8 cellular contexts compared by ENCODE assay signal in genomic region chr5:132293066-132293991, GRCh38. TPM values are rescaled to one million over a fixed set of nuclear protein-coding genes. Genes with fewer than 3 reads are reported as not detected.
A peak's percentile ranks its signal among the peaks of the same experiment; 100 is the strongest.
DNase-seq lines count a peak whose midpoint lies in the region; ATAC-seq and TF ChIP-seq lines count a peak whose summit lies in the region.

No MANE protein-coding gene starts in this region.

- WGBS in spleen, 5 donors = 2 to 5% (median 3%) methylated on average over 34 to 50 of the region's 50 CpGs

- H3K27me3 ChIP-seq in spleen (replicated peaks in 1 of 7) = peaks cover 0 to 37% (median 5%) of the 10 kb centered on the region in 7 donors

- TF ChIP-seq POLR2A in spleen (IDR thresholded peaks at IDR 0.05) = no peak

- no peaks in the 10 kb centered on the region for H3K9me3 Mint-ChIP-seq in activated B cell treated with CpG ODN at 0.5 μM for 24 hours

- POLR2A ChIA-PET in AG04449 (lab: Yijun Ruan, JAX) (interaction anchor here (0.8 to 2.0 kb wide), 12 partner anchors 10 to 133 kb away, joined by 3 to 10 read pairs (median 4); partner anchors contain the start of genes P4HA2 and SLC22A5), activated B cell treated with CpG ODN at 0.5 μM for 24 hours (lab: Charles Lee) (interaction anchor here (1.0 to 2.3 kb wide), 7 partner anchors 24 to 203 kb away, joined by 3 to 18 read pairs (median 9); partner anchors contain the start of genes IRF1 and SLC22A5)

- peaks cover 15% of the 10 kb centered on the region for H3K4me1 Mint-ChIP-seq in activated B cell treated with CpG ODN at 0.5 μM for 24 hours

- ATAC-seq in GM18873 (IDR thresholded peaks at IDR 0.05; ENCODE audit: low FRiP score, unreplicated experiment) = peak; percentile 28
- ATAC-seq in HG03175 (IDR thresholded peaks at IDR 0.05; ENCODE audit: unreplicated experiment) = peak; percentile 40
- ATAC-seq in activated B cell treated with CpG ODN at 0.5 μM for 24 hours (ENCODE audit: low read depth) = peak; percentile 43

- H3K27me3 Mint-ChIP-seq in activated B cell treated with CpG ODN at 0.5 μM for 24 hours = peaks cover 34% of the 10 kb centered on the region

- peaks cover 8 to 68% (median 31%) of the 10 kb centered on the region in 6 donors for H3K4me1 ChIP-seq in spleen

- no peaks in the 10 kb centered on the region for H3K36me3 ChIP-seq in spleen

- DNase-seq in AG04449 (ENCODE audit: low read depth, low spot score) (peak; percentile 36), NCI-H2227 treated with DMSO at 0.1 percent for 48 hours (lab: John Stamatoyannopoulos, UW) (peak; percentile 74), activated B cell treated with CpG ODN at 0.5 μM for 24 hours (peak; percentile 56), caudate nucleus (lab: John Stamatoyannopoulos, UW) (peak in 59 of 61 donors; percentile 53 to 94 (median 84)), islet precursor cell (peak; percentile 96), spleen (peak; percentile 93)

- H3K27ac Mint-ChIP-seq in activated B cell treated with CpG ODN at 0.5 μM for 24 hours = peak overlapping the region; percentile 76

- peak; percentile 22 for TF ChIP-seq CTCF in AG04449 (IDR thresholded peaks at IDR 0.05; ENCODE audit: insufficient read depth, low read length, missing control alignments)
- no peak for TF ChIP-seq CTCF in activated B cell treated with CpG ODN at 0.5 μM for 24 hours (IDR thresholded peaks at IDR 0.05)
- TF ChIP-seq CTCF in spleen (IDR thresholded peaks at IDR 0.05 in 8 of 11, conservative IDR thresholded peaks at IDR 0.05 in 3 of 11) = peak in 2 of 11 experiments; percentile 20 to 26

- H3K36me3 Mint-ChIP-seq in activated B cell treated with CpG ODN at 0.5 μM for 24 hours (ENCODE audit: low read depth) = no peaks in the 10 kb centered on the region

- H3K9me3 ChIP-seq in spleen = no peaks in the 10 kb centered on the region

- intact Hi-C loops in activated B cell treated with CpG ODN at 0.5 μM for 24 hours (cut with micrococcal nuclease) = loop anchor here (5.0 kb wide), 4 partner anchors 56 to 656 kb away; partner anchors contain the start of gene RAPGEF6
- intact Hi-C loops in spleen (cut with DNase I; ENCODE audit: low total_unique reads) = no loop called here

- peak overlapping the region; percentile 97 for H3K27ac ChIP-seq in caudate nucleus (ENCODE audit: low read depth, low read length)
- H3K27ac ChIP-seq in spleen = peak overlapping the region; percentile 80 to 98 (median 95)

- CTCF ChIA-PET in AG04449 (lab: Yijun Ruan, JAX) = interaction anchor here (0.6 to 4.3 kb wide), 14 partner anchors 11 to 208 kb away, joined by 3 to 28 read pairs (median 4); no protein-coding TSS in a partner anchor
- CTCF ChIA-PET in activated B cell treated with CpG ODN at 0.5 μM for 24 hours (lab: Charles Lee) = interaction anchor here (1.3 to 2.0 kb wide), 4 partner anchors 21 to 527 kb away, joined by 3 to 8 read pairs (median 6); partner anchors contain the start of gene SLC22A5

- peak overlapping the region; percentile 87 for H3K4me3 Mint-ChIP-seq in activated B cell treated with CpG ODN at 0.5 μM for 24 hours

- peak overlapping the region; percentile 72 for H3K4me3 ChIP-seq in AG04449 (ENCODE audit: low read depth, low read length)
- H3K4me3 ChIP-seq in spleen = peak overlapping the region; percentile 59 to 77 (median 64)

RNA-seq across cellular contexts. Expression of gene SLC22A4, which starts 0.9 kb away (rescaled TPM):
- total RNA-seq in activated B cell treated with CpG ODN at 0.5 μM for 24 hours (not detected in 2 replicates), spleen (10 to 100 TPM in 4 of 7 donors, 1 to 10 TPM in 3; 6.3 to 25.1 (median 11.5) TPM)
- polyA plus RNA-seq in spleen = 1 to 10 TPM in 2 of 3 donors, under 1 TPM in 1; 0.47 to 2.3 (median 1.7) TPM

RNA-seq across cellular contexts. Expression of gene PDLIM4, which starts 35.8 kb away (rescaled TPM):
- total RNA-seq in activated B cell treated with CpG ODN at 0.5 μM for 24 hours (not detected in 2 replicates), spleen (10 to 100 TPM in 1 of 7 donors, 1 to 10 TPM in 6; 3.5 to 17.4 (median 9.0) TPM)
- 10 to 100 TPM in 1 of 3 donors, 1 to 10 TPM in 2; 7.5 to 16.9 (median 9.0) TPM for polyA plus RNA-seq in spleen

Comparison
In these comparisons a context has a peak if more than half of its experiments do, and no peak if none do; other contexts are left out.
1. Peak in every context shown above with its lines: DNase-seq, ATAC-seq, H3K4me3 ChIP-seq and H3K27ac ChIP-seq.
2. DNase-seq: peak in every context shown above with its lines; median percentile 96 in islet precursor cell; 93 in spleen; 84 in caudate nucleus; 74 in NCI-H2227 treated with DMSO at 0.1 percent for 48 hours; 56 in activated B cell treated with CpG ODN at 0.5 μM for 24 hours; 36 in AG04449.